In the genomic region with DNA sequence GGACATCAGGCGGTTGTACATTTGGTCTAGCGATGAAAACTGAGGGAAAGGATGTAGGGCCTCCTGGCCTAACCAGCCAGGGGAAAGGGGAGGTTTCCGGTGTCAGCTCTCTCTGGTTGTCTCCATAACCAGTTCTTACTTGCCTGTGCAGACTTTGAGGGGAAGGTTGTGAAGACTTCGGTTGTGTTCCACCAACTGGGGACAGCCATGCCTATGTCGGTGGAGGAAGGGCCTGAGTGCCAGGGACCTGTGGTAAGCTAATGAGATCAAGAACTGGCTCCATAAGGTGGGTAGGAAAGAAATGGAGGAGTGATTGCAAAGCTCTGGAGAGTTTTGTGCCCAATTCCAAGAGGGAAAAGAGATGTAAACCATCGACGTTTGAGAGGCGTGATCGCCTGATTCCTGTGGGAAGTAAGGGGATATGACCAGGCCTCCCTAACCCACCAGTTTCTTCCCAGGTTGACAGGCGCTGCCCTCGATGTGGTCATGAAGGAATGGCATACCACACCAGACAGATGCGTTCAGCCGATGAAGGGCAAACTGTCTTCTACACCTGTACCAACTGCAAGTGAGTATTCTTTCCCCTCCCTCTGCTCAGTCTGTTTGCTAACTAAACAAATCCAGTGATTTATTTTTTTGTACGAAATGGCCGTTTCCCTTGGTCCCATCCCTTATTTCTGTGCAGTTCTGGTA, we compare ENCODE assay signal across 8 cellular contexts. TPM values are rescaled to one million over a fixed set of nuclear protein-coding genes. Genes with fewer than 3 reads are reported as not detected.
DNase-seq lines count a peak whose midpoint lies in the region; ATAC-seq and TF ChIP-seq lines count a peak whose summit lies in the region.

No MANE protein-coding gene starts in this region.

- no peak for TF ChIP-seq CTCF in CD4-positive, alpha-beta T cell (IDR thresholded peaks at IDR 0.05)
- TF ChIP-seq CTCF in fibroblast of pulmonary artery (IDR thresholded peaks at IDR 0.05; ENCODE audit: low read length, missing control alignments) (no peak), neural progenitor cell (IDR thresholded peaks at IDR 0.05) (no peak)

- H3K27me3 ChIP-seq in CD4-positive, alpha-beta T cell (ENCODE audit: control insufficient read depth, insufficient read depth, low read length), result no peaks in the 10 kb centered on the region
- H3K27me3 ChIP-seq in neural progenitor cell, result no peaks in the 10 kb centered on the region

- peak overlapping the region; percentile 97 for H3K27ac Mint-ChIP-seq in CD4-positive, alpha-beta T cell
- peak overlapping the region; percentile 99 to 100 (median 99) for H3K27ac Mint-ChIP-seq in IgD-negative memory B cell
- H3K27ac Mint-ChIP-seq in neural progenitor cell, result peak overlapping the region; percentile 88

- peak overlapping the region; percentile 95 for H3K4me3 Mint-ChIP-seq in CD4-positive, alpha-beta T cell
- H3K4me3 Mint-ChIP-seq in IgD-negative memory B cell (peak overlapping the region; percentile 98 to 99 (median 98)), neural progenitor cell (peak overlapping the region; percentile 97)

- peaks cover 6% of the 10 kb centered on the region for H3K36me3 ChIP-seq in neural progenitor cell

- H3F3A ChIP-seq in neural progenitor cell (ENCODE audit: low read depth), result peaks cover 9% of the 10 kb centered on the region

- H3K27ac ChIP-seq in CD4-positive, alpha-beta T cell (ENCODE audit: low read depth, low read length), result peak overlapping the region; percentile 89
- no peak overlapping the region for H3K27ac ChIP-seq in neural progenitor cell

- no peaks in the 10 kb centered on the region for H3K9me3 ChIP-seq in CD4-positive, alpha-beta T cell (ENCODE audit: control insufficient read depth, low read length)
- no peaks in the 10 kb centered on the region for H3K9me3 ChIP-seq in neural progenitor cell (ENCODE audit: low read depth)

- peak overlapping the region; percentile 53 for H3K9ac ChIP-seq in neural progenitor cell

- H2AFZ ChIP-seq in neural progenitor cell (replicated peaks), result peak overlapping the region; percentile 85

- peaks cover 72% of the 10 kb centered on the region for H3K36me3 Mint-ChIP-seq in CD4-positive, alpha-beta T cell (ENCODE audit: low read depth)
- peaks cover 5% of the 10 kb centered on the region for H3K36me3 Mint-ChIP-seq in IgD-negative memory B cell
- H3K36me3 Mint-ChIP-seq in neural progenitor cell, result peaks cover 4% of the 10 kb centered on the region

- no peaks in the 10 kb centered on the region for H3K27me3 Mint-ChIP-seq in CD4-positive, alpha-beta T cell
- H3K27me3 Mint-ChIP-seq in IgD-negative memory B cell (no peaks in the 10 kb centered on the region), neural progenitor cell (ENCODE audit: insufficient read depth, low read depth) (peaks cover 3% of the 10 kb centered on the region)

- intact Hi-C loops in CD4-positive, alpha-beta T cell (cut with DNase I, micrococcal nuclease), result loop anchor here (5.0 to 10.0 kb wide), 4 partner anchors 117 to 1893 kb away; a partner anchor contains a TSS

- POLR2A ChIA-PET in CD4-positive, alpha-beta T cell (lab: Charles Lee), result interaction anchor here (0.7 to 3.3 kb wide), 16 partner anchors 9 to 412 kb away, joined by 3 to 13 read pairs (median 4); a partner anchor contains a TSS

- CTCF ChIA-PET in CD4-positive, alpha-beta T cell (lab: Charles Lee), result interaction anchor here (0.5 to 3.2 kb wide), 4 partner anchors 41 to 116 kb away, joined by 3 to 7 read pairs (median 6); no protein-coding TSS in a partner anchor

- H3K79me2 ChIP-seq in neural progenitor cell (ENCODE audit: low read depth), result peaks cover 23% of the 10 kb centered on the region

- peak in 2 of 10 experiments; percentile 35 to 36 for DNase-seq in CD4-positive, alpha-beta T cell
- peak; percentile 25 for DNase-seq in activated CD4-positive, alpha-beta T cell treated with anti-CD3 and anti-CD28 coated beads, Interleukin-2, amount 50 U/mL, for 1 hour
- DNase-seq in fibroblast of pulmonary artery (ENCODE audit: low read depth), result peak; percentile 33
- DNase-seq in neural progenitor cell (ENCODE audit: low spot score), result no peak
- DNase-seq in NK-92 treated with Interleukin-12 subunit alpha and Interleukin-12 subunit beta, amount 100 ng/mL, for 24 hours (lab: John Stamatoyannopoulos, UW), result no peak
- no peak for DNase-seq in NCI-H345 treated with DMSO at 0.1 percent for 48 hours (lab: John Stamatoyannopoulos, UW; ENCODE audit: unreplicated experiment)

- H3K9me3 Mint-ChIP-seq in CD4-positive, alpha-beta T cell, result no peaks in the 10 kb centered on the region
- no peaks in the 10 kb centered on the region for H3K9me3 Mint-ChIP-seq in IgD-negative memory B cell
- no peaks in the 10 kb centered on the region for H3K9me3 Mint-ChIP-seq in neural progenitor cell

- H3K4me2 ChIP-seq in neural progenitor cell, result peak overlapping the region; percentile 94

- H3K4me1 ChIP-seq in neural progenitor cell, result peaks cover 17% of the 10 kb centered on the region

- H4K20me1 ChIP-seq in neural progenitor cell (ENCODE audit: low read depth), result no peaks in the 10 kb centered on the region

- ATAC-seq in CD4-positive, alpha-beta T cell (ENCODE audit: poor library complexity), result peak; percentile 33
- ATAC-seq in GM19328 (IDR thresholded peaks at IDR 0.05; ENCODE audit: unreplicated experiment), result peak; percentile 18

- peaks cover 52% of the 10 kb centered on the region for H3K4me1 Mint-ChIP-seq in CD4-positive, alpha-beta T cell (ENCODE audit: low read depth)
- H3K4me1 Mint-ChIP-seq in IgD-negative memory B cell (peaks cover 19 to 36% (median 32%) of the 10 kb centered on the region in 3 donors), neural progenitor cell (peaks cover 26% of the 10 kb centered on the region)

- H3K4me3 ChIP-seq in fibroblast of pulmonary artery (replicated peaks; ENCODE audit: low read depth, low read length), result peak overlapping the region; percentile 97
- peak overlapping the region; percentile 98 for H3K4me3 ChIP-seq in neural progenitor cell

RNA-seq across cellular contexts. Expression of a gene that starts 0.8 kb away (rescaled TPM):
- 10 to 100 TPM; 36.5 to 39.4 TPM for total RNA-seq in CD4-positive, alpha-beta T cell
- 84.4 TPM for polyA plus RNA-seq in IgD-negative memory B cell
- 25.0 and 34.8 TPM in 2 replicates for total RNA-seq in neural progenitor cell (ENCODE audit: low replicate concordance)

RNA-seq across cellular contexts. Expression of a gene that starts 5.1 kb away (rescaled TPM):
- total RNA-seq in CD4-positive, alpha-beta T cell, result 10 to 100 TPM; 28.3 to 28.6 TPM
- polyA plus RNA-seq in IgD-negative memory B cell, result 102 TPM
- total RNA-seq in neural progenitor cell (ENCODE audit: low replicate concordance), result 22.7 and 28.4 TPM in 2 replicates

RNA-seq across cellular contexts. Expression of a gene that starts 13.7 kb away (rescaled TPM):
- not detected for total RNA-seq in CD4-positive, alpha-beta T cell
- polyA plus RNA-seq in IgD-negative memory B cell, result not detected
- total RNA-seq in neural progenitor cell (ENCODE audit: low replicate concordance), result not detected in 2 replicates

RNA-seq across cellular contexts. Expression of a gene that starts 51.0 kb away (rescaled TPM):
- not detected for total RNA-seq in CD4-positive, alpha-beta T cell
- not detected for polyA plus RNA-seq in IgD-negative memory B cell
- total RNA-seq in neural progenitor cell (ENCODE audit: low replicate concordance), result not detected in 2 replicates

Comparison
In these comparisons a context has a peak if more than half of its experiments do, and no peak if none do; other contexts are left out.
1. DNase-seq: peak in activated CD4-positive, alpha-beta T cell treated with anti-CD3 and anti-CD28 coated beads, Interleukin-2, amount 50 U/mL, for 1 hour (single experiment) and fibroblast of pulmonary artery (single experiment); none in neural progenitor cell (single experiment), NK-92 treated with Interleukin-12 subunit alpha and Interleukin-12 subunit beta, amount 100 ng/mL, for 24 hours (single experiment) and NCI-H345 treated with DMSO at 0.1 percent for 48 hours (single experiment).
2. Peak in every context shown above with its lines, with median percentiles within 50 percentile points of each other: H3K27ac Mint-ChIP-seq and H3K4me3 Mint-ChIP-seq.